8 cellular contexts compared by ENCODE assay signal in the genomic region with DNA sequence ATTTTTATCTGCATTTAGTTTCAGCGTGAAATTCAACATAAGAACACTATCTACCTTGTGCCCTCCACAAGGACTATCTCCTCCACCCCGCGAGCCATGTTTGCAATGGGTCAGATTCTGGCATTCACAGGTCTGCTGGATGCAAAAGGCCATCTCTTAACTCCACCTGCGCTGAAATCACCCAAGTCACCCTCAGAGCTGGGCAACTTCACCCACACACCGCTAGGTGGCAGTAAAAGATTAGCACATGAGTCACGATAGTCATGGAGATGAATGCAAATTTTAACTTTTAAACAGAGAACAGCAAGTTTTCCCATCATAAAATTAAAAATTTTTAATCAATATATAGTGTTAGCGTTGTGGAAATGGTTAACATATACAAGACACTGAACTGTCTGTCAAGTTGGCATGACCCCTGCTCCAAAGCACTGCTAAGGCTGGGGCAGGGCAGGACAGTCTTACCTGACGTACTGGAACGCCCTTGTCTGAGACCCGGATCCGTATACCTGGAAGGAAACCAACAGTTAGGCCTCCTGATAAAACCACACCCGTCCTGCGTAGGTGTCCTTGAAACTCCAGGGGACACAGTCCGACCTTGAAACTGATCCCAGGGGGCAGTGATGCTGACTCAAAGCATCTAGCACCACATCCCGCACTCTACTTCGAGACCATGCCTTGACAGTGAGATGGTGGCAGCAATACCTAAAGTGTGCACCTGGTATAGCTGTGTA.
DNase-seq lines count a peak whose midpoint lies in the region; ATAC-seq and TF ChIP-seq lines count a peak whose summit lies in the region.

No MANE protein-coding gene starts in this region.

- peak overlapping the region; percentile 20 for H3K27ac Mint-ChIP-seq in activated naive CD4-positive, alpha-beta T cell treated with anti-CD3 and anti-CD28 coated beads, Interleukin-2, amount 10 ng/mL, durations not matched to agents 7 days and 5 days
- H3K27ac Mint-ChIP-seq in progenitor cell of endocrine pancreas = no peak overlapping the region

- H3K4me3 ChIP-seq in LNCaP clone FGC (ENCODE audit: low read depth, low read length) = no peak overlapping the region

- no peaks in the 10 kb centered on the region for H3K27me3 Mint-ChIP-seq in activated naive CD4-positive, alpha-beta T cell treated with anti-CD3 and anti-CD28 coated beads, Interleukin-2, amount 10 ng/mL, durations not matched to agents 7 days and 5 days
- no peaks in the 10 kb centered on the region for H3K27me3 Mint-ChIP-seq in progenitor cell of endocrine pancreas

- CTCF ChIA-PET in activated naive CD4-positive, alpha-beta T cell treated with anti-CD3 and anti-CD28 coated beads, Interleukin-2, amount 10 ng/mL, durations not matched to agents 7 days and 5 days (lab: Charles Lee) = interaction anchor here (0.9 to 1.8 kb wide), 11 partner anchors 10 to 478 kb away, joined by 3 to 8 read pairs (median 4); no protein-coding TSS in a partner anchor

- TF ChIP-seq CTCF in LNCaP clone FGC (IDR thresholded peaks at IDR 0.05; ENCODE audit: control insufficient read depth, extremely low read depth, insufficient read depth) (peak; percentile 93), progenitor cell of endocrine pancreas (IDR thresholded peaks at IDR 0.05; ENCODE audit: unreplicated experiment) (peak; percentile 98)

- in situ Hi-C loops in SK-MEL-5 (cut with HindIII; ENCODE audit: low pct_unique_long_range_greater_than_20kb, low sequenced_read_pairs) = no loop called here

- peaks cover 8% of the 10 kb centered on the region for H3K4me1 Mint-ChIP-seq in activated naive CD4-positive, alpha-beta T cell treated with anti-CD3 and anti-CD28 coated beads, Interleukin-2, amount 10 ng/mL, durations not matched to agents 7 days and 5 days
- H3K4me1 Mint-ChIP-seq in progenitor cell of endocrine pancreas (ENCODE audit: low read depth) = no peaks in the 10 kb centered on the region

- DNase-seq in DMS79 treated with DMSO at 0.1 percent for 48 hours (lab: John Stamatoyannopoulos, UW) = peak; percentile 55
- DNase-seq in LNCaP clone FGC (ENCODE audit: low read depth) = peak; percentile 26
- DNase-seq in SK-MEL-5 (ENCODE audit: low read depth, low spot score) = peak; percentile 71
- DNase-seq in activated naive CD4-positive, alpha-beta T cell treated with anti-CD3 and anti-CD28 coated beads, Interleukin-2, amount 10 ng/mL, durations not matched to agents 7 days and 5 days = peak; percentile 75
- DNase-seq in glomerular visceral epithelial cell (ENCODE audit: extremely low spot score) = peak; percentile 65
- DNase-seq in progenitor cell of endocrine pancreas (ENCODE audit: low spot score, unreplicated experiment) = peak; percentile 48

- H3K4me3 Mint-ChIP-seq in activated naive CD4-positive, alpha-beta T cell treated with anti-CD3 and anti-CD28 coated beads, Interleukin-2, amount 10 ng/mL, durations not matched to agents 7 days and 5 days = no peak overlapping the region
- H3K4me3 Mint-ChIP-seq in progenitor cell of endocrine pancreas (ENCODE audit: low read depth) = no peak overlapping the region

- no peaks in the 10 kb centered on the region for H3K9me3 Mint-ChIP-seq in activated naive CD4-positive, alpha-beta T cell treated with anti-CD3 and anti-CD28 coated beads, Interleukin-2, amount 10 ng/mL, durations not matched to agents 7 days and 5 days
- no peaks in the 10 kb centered on the region for H3K9me3 Mint-ChIP-seq in progenitor cell of endocrine pancreas (ENCODE audit: low read depth)

- peaks cover 32% of the 10 kb centered on the region for H3K36me3 Mint-ChIP-seq in activated naive CD4-positive, alpha-beta T cell treated with anti-CD3 and anti-CD28 coated beads, Interleukin-2, amount 10 ng/mL, durations not matched to agents 7 days and 5 days
- H3K36me3 Mint-ChIP-seq in progenitor cell of endocrine pancreas (ENCODE audit: insufficient read depth) = peaks cover 11% of the 10 kb centered on the region

- ATAC-seq in GM21576 (IDR thresholded peaks at IDR 0.05; ENCODE audit: unreplicated experiment) (peak; percentile 45), GM21723 (IDR thresholded peaks at IDR 0.05; ENCODE audit: unreplicated experiment) (no peak)
